In genomic region chr7:155882596-155882995, GRCh38 we compare ENCODE assay signal across 17 cellular contexts.
"Had no signal": no experiment of that assay in that cellular context is flagged by ENCODE, and none has a peak within 500 bp of the region (broad histone marks: within the 10 kb centered on the region; RNA-seq: fewer than 3 reads in every experiment).

No MANE protein-coding gene starts in this region.

- H3K27me3 Mint-ChIP-seq: stimulated activated naive CD8-positive, alpha-beta T cell treated with anti-CD3 and anti-CD28 coated beads, Interleukin-15, Interleukin-2, amounts not matched to agents 100 ng/mL and 50 ng/mL, for 24 hours had no signal

- H3K4me3 Mint-ChIP-seq: activated CD4-positive, alpha-beta memory T cell treated with anti-CD3 and anti-CD28 coated beads for 36 hours; activated naive CD8-positive, alpha-beta T cell treated with anti-CD3 and anti-CD28 coated beads for 36 hours; activated T-cell treated with anti-CD3 and anti-CD28 coated beads, Interleukin-2, amount 50 U/mL, for 4 hours; immature natural killer cell; natural killer cell treated with Interleukin-12 subunit alpha and Interleukin-12 subunit beta and Interleukin-15 and Interleukin-18, amount 100 ng/mL, for 72 hours; stimulated activated naive CD8-positive, alpha-beta T cell treated with anti-CD3 and anti-CD28 coated beads, Interleukin-15, Interleukin-2, amounts not matched to agents 100 ng/mL and 50 ng/mL, for 24 hours; T-cell had no signal

- H3K27ac ChIP-seq: coronary artery, VCaP had no signal

- H3K36me3 Mint-ChIP-seq: activated CD4-positive, alpha-beta memory T cell treated with anti-CD3 and anti-CD28 coated beads for 36 hours; activated naive CD8-positive, alpha-beta T cell treated with anti-CD3 and anti-CD28 coated beads for 36 hours; immature natural killer cell; natural killer cell treated with Interleukin-12 subunit alpha and Interleukin-12 subunit beta and Interleukin-15 and Interleukin-18, amount 100 ng/mL, for 72 hours; T-cell had no signal

- H3K4me3 ChIP-seq: coronary artery had no signal

- H3K4me1 Mint-ChIP-seq: activated naive CD8-positive, alpha-beta T cell treated with anti-CD3 and anti-CD28 coated beads for 36 hours; immature natural killer cell; T-cell had no signal

- H3K27ac Mint-ChIP-seq: activated CD4-positive, alpha-beta memory T cell treated with anti-CD3 and anti-CD28 coated beads for 36 hours; activated naive CD8-positive, alpha-beta T cell treated with anti-CD3 and anti-CD28 coated beads for 36 hours; immature natural killer cell; natural killer cell treated with Interleukin-12 subunit alpha and Interleukin-12 subunit beta and Interleukin-15 and Interleukin-18, amount 100 ng/mL, for 72 hours; stimulated activated naive CD8-positive, alpha-beta T cell treated with anti-CD3 and anti-CD28 coated beads, Interleukin-15, Interleukin-2, amounts not matched to agents 100 ng/mL and 50 ng/mL, for 24 hours; T-cell had no signal

- H3K9me3 Mint-ChIP-seq: activated CD4-positive, alpha-beta memory T cell treated with anti-CD3 and anti-CD28 coated beads for 36 hours; activated naive CD8-positive, alpha-beta T cell treated with anti-CD3 and anti-CD28 coated beads for 36 hours; activated T-cell treated with anti-CD3 and anti-CD28 coated beads, Interleukin-2, amount 50 U/mL, for 4 hours; natural killer cell treated with Interleukin-12 subunit alpha and Interleukin-12 subunit beta and Interleukin-15 and Interleukin-18, amount 100 ng/mL, for 72 hours; stimulated activated naive CD8-positive, alpha-beta T cell treated with anti-CD3 and anti-CD28 coated beads, Interleukin-15, Interleukin-2, amounts not matched to agents 100 ng/mL and 50 ng/mL, for 24 hours; T-cell had no signal

- ATAC-seq: activated T-cell treated with anti-CD3 and anti-CD28 coated beads, Interleukin-2, amount 50 U/mL, for 4 hours; left colon; natural killer cell treated with Interleukin-12 subunit alpha and Interleukin-12 subunit beta and Interleukin-15 and Interleukin-18, amount 100 ng/mL, for 72 hours; sciatic nerve; T-cell had no signal

- DNase-seq: activated CD4-positive, alpha-beta memory T cell treated with anti-CD3 and anti-CD28 coated beads for 36 hours; activated gamma-delta T cell treated with Interleukin-2 at 50 U/mL for 16 hours; activated naive CD8-positive, alpha-beta T cell treated with anti-CD3 and anti-CD28 coated beads for 36 hours; activated T-cell treated with anti-CD3 and anti-CD28 coated beads, Interleukin-2, amount 50 U/mL, for 4 hours; effector CD8-positive, alpha-beta T cell; immature natural killer cell; left colon; occipital lobe; stimulated activated CD4-positive, alpha-beta T cell treated with anti-CD3 and anti-CD28 coated beads, Interleukin-15, amount 100 ng/mL, for 24 hours; stimulated activated CD4-positive, alpha-beta T cell treated with anti-CD3 and anti-CD28 coated beads, Interleukin-4, amount 100 ng/mL, for 24 hours; T-cell; T1000 had no signal
